Comparison of ENCODE assay signal across 20 cellular contexts in the genomic region with DNA sequence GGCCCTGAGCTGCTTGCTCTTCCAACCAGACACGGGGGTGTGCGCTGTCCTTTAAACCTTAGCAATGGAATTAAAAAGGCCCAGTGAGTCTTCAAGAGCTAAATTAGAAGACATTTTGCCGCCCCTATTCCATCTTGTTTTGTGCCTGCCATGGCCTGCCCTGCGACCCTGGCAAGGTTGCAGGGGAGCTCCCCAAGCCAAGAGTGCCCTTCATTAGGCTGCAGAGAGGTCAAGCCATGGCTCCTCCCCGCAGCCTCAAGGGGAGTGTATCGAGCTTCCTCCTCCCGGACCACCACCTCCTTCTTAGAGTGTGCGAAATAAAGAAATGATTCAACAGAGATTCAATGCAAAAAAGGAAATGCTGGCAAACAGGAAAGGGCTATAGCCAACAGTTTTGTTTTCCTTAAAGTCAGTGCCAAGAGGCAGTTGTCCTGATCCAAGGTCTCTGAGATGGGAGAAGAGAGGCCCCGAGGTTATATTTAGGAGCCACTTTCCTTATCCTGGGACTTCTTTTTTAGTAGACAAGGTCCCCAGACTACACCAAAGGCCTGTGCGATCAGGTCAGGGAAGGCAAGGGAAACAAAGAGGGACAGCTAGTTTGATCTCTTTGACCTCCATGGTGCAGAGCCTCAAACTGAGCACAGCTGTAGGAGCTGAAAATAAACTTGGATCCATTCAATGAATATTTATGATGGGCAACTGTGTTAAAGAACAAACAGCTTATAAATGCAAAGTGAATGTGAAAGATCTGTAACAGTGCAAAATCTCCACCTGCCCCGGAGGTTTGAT.
DNase-seq lines count a peak whose midpoint lies in the region; ATAC-seq, FAIRE-seq and TF ChIP-seq lines count a peak whose summit lies in the region.
"Had no signal": no experiment of that assay in that cellular context is flagged by ENCODE, and none has a peak within 500 bp of the region (broad histone marks: within the 10 kb centered on the region; RNA-seq: fewer than 3 reads in every experiment).

No MANE protein-coding gene starts in this region.

- TF ChIP-seq EP300 in HepG2 (IDR thresholded peaks at IDR 0.05; ENCODE audit: low read depth in 2 of 2, low read length in 2 of 2) (no peak), HepG2 (CRISPR knock-in tag; IDR thresholded peaks at IDR 0.05; ENCODE audit: borderline replicate concordance) (no peak)

- H3K9ac ChIP-seq in liver (ENCODE audit: low read depth in 1 of 2, low read length in 2 of 2) (no peak overlapping the region), HepG2 (ENCODE audit: insufficient read depth, low read depth, low read length) (no peak overlapping the region), neural progenitor cell (no peak overlapping the region)
- H3K9ac ChIP-seq: KMS-11 had no signal

- H3K9me3 Mint-ChIP-seq in neural progenitor cell, result no peaks in the 10 kb centered on the region
- H3K9me3 Mint-ChIP-seq: CD4-positive, CD25-positive, alpha-beta regulatory T cell; HFFc6 had no signal

- in situ Hi-C loops in HepG2 (cut with HindIII; ENCODE audit: extremely low pct_ligation_motif_present, low pct_unique_long_range_greater_than_20kb), result no loop called here

- no peak overlapping the region for H3K4me3 ChIP-seq in liver (ENCODE audit: low read depth in 1 of 3, low read length in 3 of 3)
- H3K4me3 ChIP-seq in HepG2 (replicated peaks in 1 of 3; ENCODE audit: insufficient read depth in 1 of 3, low read depth in 2 of 3, low read length in 3 of 3), result no peak overlapping the region
- H3K4me3 ChIP-seq in heart right ventricle, result no peak overlapping the region
- no peak overlapping the region for H3K4me3 ChIP-seq in neural progenitor cell
- H3K4me3 ChIP-seq in tibial artery, result no peak overlapping the region

- H3K27ac Mint-ChIP-seq in neural progenitor cell, result peak overlapping the region; percentile 89
- H3K27ac Mint-ChIP-seq: B cell; CD4-positive, CD25-positive, alpha-beta regulatory T cell; HFFc6 had no signal

- H3K9me3 ChIP-seq in liver (ENCODE audit: control insufficient read depth in 4 of 4, low read length in 3 of 4), result no peaks in the 10 kb centered on the region
- no peaks in the 10 kb centered on the region for H3K9me3 ChIP-seq in HepG2 (ENCODE audit: low read length)
- H3K9me3 ChIP-seq in heart right ventricle, result no peaks in the 10 kb centered on the region
- H3K9me3 ChIP-seq in neural progenitor cell (ENCODE audit: low read depth), result no peaks in the 10 kb centered on the region
- no peaks in the 10 kb centered on the region for H3K9me3 ChIP-seq in tibial artery

- DNase-seq in HepG2 (ENCODE audit: low spot score) (no peak), heart right ventricle (no peak), neural progenitor cell (ENCODE audit: low spot score) (no peak), tibial artery (no peak), HCEC 1CT (no peak), NCI-H446 (lab: John Stamatoyannopoulos, UW) (no peak)
- DNase-seq: CD4-positive, CD25-positive, alpha-beta regulatory T cell; DMS153; GF-D8; HFFc6; MV-4-11; NCI-H1694 treated with DMSO at 0.1 percent for 48 hours; NCI-H510A; NCI-H748 treated with DMSO at 0.1 percent for 48 hours; SHP77 treated with DMSO at 0.1 percent for 48 hours had no signal

- TF ChIP-seq CTCF in liver (IDR thresholded peaks at IDR 0.05; ENCODE audit: low read depth, low read length, missing input control), result no peak
- no peak for TF ChIP-seq CTCF in HepG2 (CRISPR knock-in tag; IDR thresholded peaks at IDR 0.05)
- no peak for TF ChIP-seq CTCF in heart right ventricle (IDR thresholded peaks at IDR 0.05)
- no peak for TF ChIP-seq CTCF in neural progenitor cell (IDR thresholded peaks at IDR 0.05)
- no peak for TF ChIP-seq CTCF in tibial artery (IDR thresholded peaks at IDR 0.05)

- POLR2A ChIA-PET in HepG2 (lab: Yijun Ruan, JAX), result no interaction called here

- TF ChIP-seq POLR2A in HepG2 (IDR thresholded peaks at IDR 0.05; ENCODE audit: insufficient read depth in 1 of 2, low read depth in 2 of 2, low read length in 2 of 2), result no peak

- no peak overlapping the region for H2AFZ ChIP-seq in HepG2 (ENCODE audit: low read length)
- H2AFZ ChIP-seq in neural progenitor cell (replicated peaks), result peak overlapping the region; percentile 18

- BruUV-seq in HepG2 (replicated peaks; lab: Mats Ljungman, UMichigan), result no TSS peak

- peaks cover 35% of the 10 kb centered on the region for H3K4me1 Mint-ChIP-seq in neural progenitor cell
- H3K4me1 Mint-ChIP-seq: B cell had no signal

- peak overlapping the region; percentile 46 for H3K4me3 Mint-ChIP-seq in neural progenitor cell
- H3K4me3 Mint-ChIP-seq: B cell; CD4-positive, CD25-positive, alpha-beta regulatory T cell; HFFc6 had no signal

- H3K36me3 Mint-ChIP-seq in neural progenitor cell, result no peaks in the 10 kb centered on the region
- H3K36me3 Mint-ChIP-seq: CD4-positive, CD25-positive, alpha-beta regulatory T cell had no signal

- intact Hi-C loops in HepG2 (cut with micrococcal nuclease; ENCODE audit: unreplicated experiment), result no loop called here
- intact Hi-C loops in heart right ventricle (cut with DNase I), result no loop called here
- intact Hi-C loops in tibial artery (cut with DNase I; ENCODE audit: low total_unique reads), result no loop called here

- H3K4me2 ChIP-seq in HepG2 (ENCODE audit: low read depth, low read length) (no peak overlapping the region), neural progenitor cell (no peak overlapping the region)
- H3K4me2 ChIP-seq: KMS-11 had no signal

- H3K27ac ChIP-seq in liver (ENCODE audit: low read depth in 1 of 2, low read length in 2 of 2) (no peak overlapping the region), HepG2 (ENCODE audit: extremely low read length, insufficient read depth, low read length) (no peak overlapping the region), heart right ventricle (peak overlapping the region in 6 of 10 donors; percentile 1 to 56 (median 44)), neural progenitor cell (no peak overlapping the region), tibial artery (peak overlapping the region; percentile 26 to 60)
- H3K27ac ChIP-seq: KMS-11 had no signal

- 84% methylated on average over 11 of the region's 11 CpGs for WGBS in liver
- 45% methylated on average over 10 of the region's 11 CpGs for WGBS in HepG2 (ENCODE audit: low lambda C conversion rate)
- WGBS in heart right ventricle, 2 donors, result 56 to 69% methylated on average over 11 of the region's 11 CpGs

- H3F3A ChIP-seq in neural progenitor cell (ENCODE audit: low read depth), result no peaks in the 10 kb centered on the region

- H3K36me3 ChIP-seq in liver (ENCODE audit: control insufficient read depth in 4 of 4, insufficient read depth in 3 of 4, low read depth in 1 of 4, low read length in 3 of 4) (no peaks in the 10 kb centered on the region), HepG2 (replicated peaks in 1 of 2; ENCODE audit: control insufficient read depth in 1 of 2, insufficient read depth in 2 of 2, low read length in 2 of 2) (no peaks in the 10 kb centered on the region), heart right ventricle (no peaks in the 10 kb centered on the region), neural progenitor cell (no peaks in the 10 kb centered on the region), tibial artery (no peaks in the 10 kb centered on the region)

- ATAC-seq in HepG2 (no peak), heart right ventricle (peak in 6 of 8 donors; percentile 38 to 66 (median 56)), GM21390 (IDR thresholded peaks at IDR 0.05; ENCODE audit: unreplicated experiment) (no peak)

- H3K4me1 ChIP-seq in liver (ENCODE audit: control insufficient read depth in 4 of 4, insufficient read depth in 4 of 4, low read length in 3 of 4) (peaks cover 5 to 12% (median 10%) of the 10 kb centered on the region in 4 donors), HepG2 (ENCODE audit: insufficient read depth, low read length) (no peaks in the 10 kb centered on the region), heart right ventricle (peaks cover 0 to 44% (median 33%) of the 10 kb centered on the region in 9 donors), neural progenitor cell (peaks cover 19% of the 10 kb centered on the region), tibial artery (peaks cover 0 to 43% (median 22%) of the 10 kb centered on the region in 4 donors)

- CTCF ChIA-PET in HepG2 (lab: Yijun Ruan, JAX; ENCODE audit: low intra/inter-chr PET ratio, low total read pairs), result no interaction called here

- H4K20me1 ChIP-seq in HepG2 (ENCODE audit: insufficient read depth, low read length) (no peaks in the 10 kb centered on the region), neural progenitor cell (ENCODE audit: low read depth) (no peaks in the 10 kb centered on the region)

- H3K27me3 Mint-ChIP-seq in neural progenitor cell (ENCODE audit: insufficient read depth, low read depth), result no peaks in the 10 kb centered on the region

- H3K27me3 ChIP-seq in liver (ENCODE audit: control insufficient read depth in 4 of 4, insufficient read depth in 4 of 4, low read length in 3 of 4) (no peaks in the 10 kb centered on the region), HepG2 (ENCODE audit: control insufficient read depth in 1 of 2, insufficient read depth in 2 of 2, low read length in 2 of 2) (peaks cover 0 to 2% of the 10 kb centered on the region in 2 experiments; a peak in 1 of 5 replicates), heart right ventricle (no peaks in the 10 kb centered on the region), neural progenitor cell (no peaks in the 10 kb centered on the region), tibial artery (no peaks in the 10 kb centered on the region)

- H3K79me2 ChIP-seq in HepG2 (ENCODE audit: insufficient read depth, low read length) (no peaks in the 10 kb centered on the region), neural progenitor cell (ENCODE audit: low read depth) (no peaks in the 10 kb centered on the region)

- TF ChIP-seq RAD21 in liver (IDR thresholded peaks at IDR 0.05) (no peak), HepG2 (CRISPR knock-in tag; IDR thresholded peaks at IDR 0.05) (no peak)

- no peak for FAIRE-seq in HepG2 (lab: Jason Lieb, UNC)
- FAIRE-seq: H54 had no signal

TF ChIP-seq in liver, 16 proteins besides CTCF, POLR2A, EP300 and RAD21:
- TF ChIP-seq NR2F2 (IDR thresholded peaks at IDR 0.05) (peak; percentile 33), HNF4G (IDR thresholded peaks at IDR 0.05) (no peak)

TF ChIP-seq in HepG2, 621 proteins besides CTCF, POLR2A, EP300 and RAD21 (continues in another document):
- TF ChIP-seq, protein P1, sequence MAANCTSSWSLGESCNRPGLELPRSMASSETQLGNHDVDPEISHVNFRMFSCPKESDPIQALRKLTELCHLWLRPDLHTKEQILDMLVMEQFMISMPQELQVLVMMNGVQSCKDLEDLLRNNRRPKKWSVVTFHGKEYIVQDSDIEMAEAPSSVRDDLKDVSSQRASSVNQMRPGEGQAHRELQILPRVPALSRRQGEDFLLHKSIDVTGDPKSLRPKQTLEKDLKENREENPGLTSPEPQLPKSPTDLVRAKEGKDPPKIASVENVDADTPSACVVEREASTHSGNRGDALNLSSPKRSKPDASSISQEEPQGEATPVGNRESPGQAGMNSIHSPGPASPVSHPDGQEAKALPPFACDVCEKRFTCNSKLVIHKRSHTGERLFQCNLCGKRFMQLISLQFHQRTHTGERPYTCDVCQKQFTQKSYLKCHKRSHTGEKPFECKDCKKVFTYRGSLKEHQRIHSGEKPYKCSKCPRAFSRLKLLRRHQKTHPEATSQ (CRISPR knock-in tag; IDR thresholded peaks at IDR 0.05; ENCODE audit: borderline replicate concordance), result no peak

Comparison
In these comparisons a context has a peak if more than half of its experiments do, and no peak if none do; other contexts are left out.
1. H3K27ac ChIP-seq: peak in heart right ventricle (6 of 10) and tibial artery (2 of 2); none in liver (0 of 2), HepG2 (single experiment) and neural progenitor cell (single experiment).
2. ATAC-seq: peak in heart right ventricle (6 of 8); none in HepG2 (single experiment) and GM21390 (single experiment).